8 cellular contexts compared by ENCODE assay signal in the genomic region with DNA sequence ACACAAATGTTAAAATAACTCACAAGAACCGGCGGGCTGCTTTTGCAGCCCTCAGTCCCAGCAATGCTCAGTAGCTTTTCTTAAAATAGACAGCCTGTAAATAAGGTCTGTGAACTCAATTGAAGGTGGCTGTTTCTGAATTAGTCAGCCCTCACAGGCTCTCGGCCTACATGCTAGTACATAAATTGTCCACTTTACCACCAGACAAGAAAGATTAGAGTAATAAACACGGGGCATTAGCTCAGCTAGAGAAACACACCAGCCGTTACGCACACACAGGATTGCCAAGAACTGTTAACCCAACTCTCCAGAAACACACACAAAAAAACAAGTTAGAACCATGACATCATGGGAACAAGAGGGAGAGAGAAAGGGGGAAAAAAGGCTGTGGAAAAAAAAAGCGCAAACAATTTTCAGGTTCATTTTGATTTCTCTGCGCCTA.
DNase-seq lines count a peak whose midpoint lies in the region; ATAC-seq and TF ChIP-seq lines count a peak whose summit lies in the region.

No MANE protein-coding gene starts in this region.

- peaks cover 8% of the 10 kb centered on the region for H3K36me3 Mint-ChIP-seq in chondrocyte (ENCODE audit: low read depth)

- no peak overlapping the region for H3K27ac Mint-ChIP-seq in chondrocyte (ENCODE audit: unreplicated experiment)

- TF ChIP-seq CTCF in thoracic aorta (IDR thresholded peaks at IDR 0.05) (no peak), chondrocyte (IDR thresholded peaks at IDR 0.05) (no peak)

- DNase-seq in HCEC 1CT = peak; percentile 56
- DNase-seq in NCI-H2227 treated with DMSO at 0.1 percent for 48 hours (lab: John Stamatoyannopoulos, UW) = peak; percentile 73
- peak in 2 of 3 donors; percentile 42 to 71 for DNase-seq in right cardiac atrium
- DNase-seq in thoracic aorta (ENCODE audit: low spot score) = no peak
- DNase-seq in stimulated activated CD4-positive, alpha-beta T cell treated with anti-CD3 and anti-CD28 coated beads, Interleukin-4, amount 100 ng/mL, for 4 hours = no peak
- no peak for DNase-seq in chondrocyte (ENCODE audit: low spot score)
- no peak for DNase-seq in stimulated activated CD4-positive, alpha-beta T cell treated with anti-CD3 and anti-CD28 coated beads, Interleukin-4, amount 100 ng/mL, for 1 hour

- H3K27ac ChIP-seq in right cardiac atrium (ENCODE audit: low read length) (peak overlapping the region; percentile 90), thoracic aorta (peak overlapping the region; percentile 73)

- peaks cover 3% of the 10 kb centered on the region for H3K4me1 ChIP-seq in right cardiac atrium (ENCODE audit: control insufficient read depth, insufficient read depth, low read length)
- H3K4me1 ChIP-seq in thoracic aorta (ENCODE audit: control insufficient read depth in 1 of 2, low read depth in 2 of 2) = peaks cover 37 to 68% of the 10 kb centered on the region in 2 donors

- H3K36me3 ChIP-seq in thoracic aorta = no peaks in the 10 kb centered on the region

- no peaks in the 10 kb centered on the region for H3K9me3 ChIP-seq in right cardiac atrium (ENCODE audit: control insufficient read depth, low read length)
- H3K9me3 ChIP-seq in thoracic aorta = no peaks in the 10 kb centered on the region

- H3K4me1 Mint-ChIP-seq in chondrocyte (ENCODE audit: low read depth) = peaks cover 34% of the 10 kb centered on the region

- WGBS in right cardiac atrium = 33% methylated on average over 8 of the region's 8 CpGs

- no peaks in the 10 kb centered on the region for H3K27me3 Mint-ChIP-seq in chondrocyte (ENCODE audit: low read depth)

- ATAC-seq in GM18511 (IDR thresholded peaks at IDR 0.05; ENCODE audit: unreplicated experiment) (peak; percentile 95), right cardiac atrium (peak; percentile 76 to 81), thoracic aorta (ENCODE audit: insufficient number of reproducible peaks, low FRiP score, low read depth) (peak; percentile 52)

- H3K4me3 ChIP-seq in right cardiac atrium (ENCODE audit: low read length) (peak overlapping the region; percentile 23), thoracic aorta (peak overlapping the region; percentile 69)

- H3K4me3 Mint-ChIP-seq in chondrocyte (ENCODE audit: unreplicated experiment) = no peak overlapping the region

- no peaks in the 10 kb centered on the region for H3K27me3 ChIP-seq in right cardiac atrium (ENCODE audit: control insufficient read depth, insufficient read depth)
- H3K27me3 ChIP-seq in thoracic aorta (replicated peaks; ENCODE audit: insufficient read depth) = no peaks in the 10 kb centered on the region

- intact Hi-C loops in right cardiac atrium (cut with DNase I) = no loop called here

- no peaks in the 10 kb centered on the region for H3K9me3 Mint-ChIP-seq in chondrocyte (ENCODE audit: low read depth)

Comparison
In these comparisons a context has a peak if more than half of its experiments do, and no peak if none do; other contexts are left out.
1. DNase-seq: peak in HCEC 1CT (single experiment), NCI-H2227 treated with DMSO at 0.1 percent for 48 hours (single experiment) and right cardiac atrium (2 of 3); none in thoracic aorta (single experiment), stimulated activated CD4-positive, alpha-beta T cell treated with anti-CD3 and anti-CD28 coated beads, Interleukin-4, amount 100 ng/mL, for 4 hours (0 of 2), chondrocyte (single experiment) and stimulated activated CD4-positive, alpha-beta T cell treated with anti-CD3 and anti-CD28 coated beads, Interleukin-4, amount 100 ng/mL, for 1 hour (single experiment).
2. Peak in every context shown above with its lines, with median percentiles within 50 percentile points of each other: ATAC-seq.